22 cellular contexts compared by ENCODE assay signal in the genomic region with DNA sequence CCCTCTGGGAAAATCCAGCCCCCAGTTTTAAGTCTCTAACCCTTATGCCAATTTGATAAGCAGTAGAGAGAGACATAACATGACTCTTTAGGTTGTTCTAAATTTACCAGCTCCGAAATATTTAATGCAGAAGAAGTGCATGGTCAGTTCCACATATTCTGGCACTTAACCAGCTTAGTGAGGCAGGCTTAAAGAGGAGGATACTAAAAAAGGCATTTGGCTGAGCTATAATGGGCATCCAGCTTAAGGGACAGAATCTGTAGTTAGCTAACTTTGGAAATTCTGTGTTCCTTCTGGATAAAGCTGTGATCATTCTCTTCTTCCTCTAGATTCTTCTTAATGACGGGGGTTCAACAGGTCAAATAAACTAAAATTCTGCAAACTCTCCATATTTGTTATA.
"Had no signal": no experiment of that assay in that cellular context is flagged by ENCODE, and none has a peak within 500 bp of the region (broad histone marks: within the 10 kb centered on the region; RNA-seq: fewer than 3 reads in every experiment).

No MANE protein-coding gene starts in this region.

- H3K36me3 ChIP-seq: adrenal gland, breast epithelium had no signal

- ATAC-seq: activated CD8-positive, alpha-beta T cell treated with anti-CD3 and anti-CD28 coated beads, Interleukin-2, amount 10 ng/mL, durations not matched to agents 7 days and 5 days had no signal

- H3K27me3 ChIP-seq: adrenal gland, breast epithelium had no signal

- DNase-seq: activated CD4-positive, alpha-beta T cell treated with anti-CD3 and anti-CD28 coated beads for 48 hours; activated CD4-positive, alpha-beta T cell treated with anti-CD3 and anti-CD28 coated beads, Interleukin-2, amount 50 U/mL, for 4 hours; activated CD4-positive, CD25-positive, alpha-beta regulatory T cell treated with anti-CD3 and anti-CD28 coated beads, Interleukin-2, amount 50 U/mL, for 72 hours; activated CD8-positive, alpha-beta memory T cell treated with anti-CD3 and anti-CD28 coated beads, Interleukin-2, amount 50 U/mL, for 48 hours; activated CD8-positive, alpha-beta T cell treated with anti-CD3 and anti-CD28 coated beads, Interleukin-2, amount 10 ng/mL, durations not matched to agents 7 days and 5 days; activated naive CD4-positive, alpha-beta T cell treated with anti-CD3 and anti-CD28 coated beads, Interleukin-2, amount 50 U/mL, for 16 hours; activated naive CD8-positive, alpha-beta T cell treated with anti-CD3 and anti-CD28 coated beads, Interleukin-2, amount 10 ng/mL, durations not matched to agents 7 days and 5 days; activated T-cell treated with anti-CD3 and anti-CD28 coated beads, Interleukin-2, amount 50 U/mL, for 1 hour; adrenal gland; aorta; central memory CD4-positive, alpha-beta T cell; Kasumi-1; KBM-7; NCI-H1105 treated with DMSO at 0.1 percent for 48 hours; NCI-H1436 treated with DMSO at 0.1 percent for 48 hours; NCI-H187; NCI-H2081 treated with DMSO at 0.1 percent for 48 hours; NCI-H446; NCI-H524; RPMI8226; SHP77 had no signal

- H3K4me3 ChIP-seq: adrenal gland, breast epithelium had no signal

- H3K27ac ChIP-seq: adrenal gland, breast epithelium had no signal

- H3K9me3 ChIP-seq: adrenal gland had no signal

- H3K4me1 ChIP-seq: adrenal gland, breast epithelium had no signal
